Comparison of ENCODE assay signal across 17 cellular contexts in genomic region chr12:102960766-102961487, GRCh38. TPM values are rescaled to one million over a fixed set of nuclear protein-coding genes. Genes with fewer than 3 reads are reported as not detected.
DNase-seq lines count a peak whose midpoint lies in the region; ATAC-seq, FAIRE-seq and TF ChIP-seq lines count a peak whose summit lies in the region.
"Had no signal": no experiment of that assay in that cellular context is flagged by ENCODE, and none has a peak within 500 bp of the region (broad histone marks: within the 10 kb centered on the region; RNA-seq: fewer than 3 reads in every experiment).

No MANE protein-coding gene starts in this region.

- peaks cover 62% of the 10 kb centered on the region for H3K4me1 ChIP-seq in GM23338 (ENCODE audit: insufficient read depth)
- H3K4me1 ChIP-seq in neuronal stem cell (ENCODE audit: control insufficient read depth in 2 of 2, insufficient read depth in 1 of 2, low read depth in 1 of 2, low read length in 2 of 2) = peaks cover 4 to 17% of the 10 kb centered on the region in 2 donors
- H3K4me1 ChIP-seq in HepG2 (ENCODE audit: insufficient read depth, low read length) = peaks cover 12% of the 10 kb centered on the region

- no peak overlapping the region for H2BK120ac ChIP-seq in neuronal stem cell (ENCODE audit: low read depth, low read length)

- H3K27ac ChIP-seq in GM23338 (ENCODE audit: low read depth) (no peak overlapping the region), neuronal stem cell (replicated peaks; ENCODE audit: low read length) (no peak overlapping the region), HepG2 (ENCODE audit: extremely low read length, insufficient read depth, low read length) (no peak overlapping the region)
- H3K27ac ChIP-seq: ovary had no signal

- no peak overlapping the region for H3K4ac ChIP-seq in neuronal stem cell (ENCODE audit: low read length)

- H3K18ac ChIP-seq in neuronal stem cell (ENCODE audit: low read length) = no peak overlapping the region

- H3K27me3 Mint-ChIP-seq in GM23338 (ENCODE audit: insufficient read depth, low read depth, poor library complexity) (peaks cover 98% of the 10 kb centered on the region), brain (peaks cover 55% of the 10 kb centered on the region)

- no peak for TF ChIP-seq RAD21 in HepG2 (CRISPR knock-in tag; IDR thresholded peaks at IDR 0.05)

- no peak overlapping the region for H2BK15ac ChIP-seq in neuronal stem cell (ENCODE audit: low read length)

- in situ Hi-C loops in HepG2 (cut with HindIII; ENCODE audit: extremely low pct_ligation_motif_present, low pct_unique_long_range_greater_than_20kb) = no loop called here

- H2BK12ac ChIP-seq in neuronal stem cell (ENCODE audit: low read length) = no peak overlapping the region

- H2AK5ac ChIP-seq in neuronal stem cell (ENCODE audit: low read depth, low read length) = no peak overlapping the region

- no CpG with 5 or more reads among the region's 19 CpGs for WGBS in neuronal stem cell (ENCODE audit: extremely low coverage in 2 of 2, insufficient read length in 2 of 2, insufficient replicate concordance in 1 of 2), 2 donors
- 12% methylated on average over 19 of the region's 19 CpGs for WGBS in HepG2 (ENCODE audit: low lambda C conversion rate)

- H3K36me3 ChIP-seq in GM23338 (ENCODE audit: insufficient read depth) (no peaks in the 10 kb centered on the region), neuronal stem cell (replicated peaks in 1 of 2; ENCODE audit: control insufficient read depth in 2 of 2, insufficient read depth in 2 of 2, low read length in 2 of 2) (no peaks in the 10 kb centered on the region), HepG2 (replicated peaks in 1 of 2; ENCODE audit: control insufficient read depth in 1 of 2, insufficient read depth in 2 of 2, low read length in 2 of 2) (no peaks in the 10 kb centered on the region)
- H3K36me3 ChIP-seq: ovary had no signal

- no peak overlapping the region for H2BK5ac ChIP-seq in neuronal stem cell (ENCODE audit: low read length)

- H3K23ac ChIP-seq in neuronal stem cell (ENCODE audit: low read depth, low read length, poor library complexity) = no peak overlapping the region

- H3K9me3 Mint-ChIP-seq in GM23338 = peaks cover 22% of the 10 kb centered on the region
- peaks cover 7 to 27% (median 17%) of the 10 kb centered on the region in 5 experiments for H3K9me3 Mint-ChIP-seq in brain

- CTCF ChIA-PET in HepG2 (lab: Yijun Ruan, JAX; ENCODE audit: low intra/inter-chr PET ratio, low total read pairs) = no interaction called here

- intact Hi-C loops in HepG2 (cut with micrococcal nuclease; ENCODE audit: unreplicated experiment) = no loop called here

- no peaks in the 10 kb centered on the region for H3K9me2 ChIP-seq in GM23338 (ENCODE audit: insufficient read depth)

- H4K20me1 ChIP-seq in GM23338 (replicated peaks; ENCODE audit: insufficient read depth) (peaks cover 25% of the 10 kb centered on the region), HepG2 (ENCODE audit: insufficient read depth, low read length) (no peaks in the 10 kb centered on the region)

- H3K14ac ChIP-seq in neuronal stem cell (ENCODE audit: low read length) = no peak overlapping the region

- TF ChIP-seq EP300 in HepG2 (IDR thresholded peaks at IDR 0.05; ENCODE audit: low read depth in 2 of 2, low read length in 2 of 2) (no peak), HepG2 (CRISPR knock-in tag; IDR thresholded peaks at IDR 0.05; ENCODE audit: borderline replicate concordance) (no peak)

- peak overlapping the region; percentile 44 for H3K4me3 ChIP-seq in GM23338
- H3K4me3 ChIP-seq in neuronal stem cell (ENCODE audit: low read length in 2 of 2) = peak overlapping the region in 1 of 2 donors; percentile 24
- no peak overlapping the region for H3K4me3 ChIP-seq in HepG2 (replicated peaks in 1 of 3; ENCODE audit: insufficient read depth in 1 of 3, low read depth in 2 of 3, low read length in 3 of 3)
- H3K4me3 ChIP-seq: K562, ovary had no signal

- no peak for FAIRE-seq in HepG2 (lab: Jason Lieb, UNC)
- FAIRE-seq: K562 had no signal

- TF ChIP-seq CTCF in GM23338 (conservative IDR thresholded peaks at IDR 0.05; ENCODE audit: low read depth in 2 of 2) (no peak), brain (conservative IDR thresholded peaks at IDR 0.05) (no peak), HepG2 (CRISPR knock-in tag; IDR thresholded peaks at IDR 0.05) (no peak)

- no peaks in the 10 kb centered on the region for H3K79me2 ChIP-seq in GM23338 (replicated peaks; ENCODE audit: insufficient read depth)
- no peaks in the 10 kb centered on the region for H3K79me2 ChIP-seq in HepG2 (ENCODE audit: insufficient read depth, low read length)

- H3K9ac ChIP-seq in neuronal stem cell (ENCODE audit: low read depth, low read length, poor library complexity) (no peak overlapping the region), HepG2 (ENCODE audit: insufficient read depth, low read depth, low read length) (no peak overlapping the region)

- H2AFZ ChIP-seq in GM23338 = no peak overlapping the region
- H2AFZ ChIP-seq in neuronal stem cell (ENCODE audit: low read length) = peak overlapping the region; percentile 55
- no peak overlapping the region for H2AFZ ChIP-seq in HepG2 (ENCODE audit: low read length)

- H3K4me3 Mint-ChIP-seq in GM23338 (peak overlapping the region; percentile 37; the same call in 1 of the 3 replicates), brain (peak overlapping the region; percentile 81 to 92 (median 85))
- H3K4me3 Mint-ChIP-seq: activated CD4-positive, alpha-beta T cell treated with anti-CD3 and anti-CD28 coated beads, Interleukin-2, amount 10 ng/mL, durations not matched to agents 7 days and 5 days; CD4-positive, alpha-beta T cell; stimulated activated memory B cell treated with anti-CD40 and anti-IgM and Interleukin-4, amounts not matched to agents 10 μg/mL and 1 μg/mL and 100 μg/mL, for 72 hours had no signal

- H3F3A ChIP-seq in GM23338 (replicated peaks; ENCODE audit: low read depth) = peaks cover 35% of the 10 kb centered on the region

- H3K79me1 ChIP-seq in neuronal stem cell (ENCODE audit: low read depth, low read length) = no peaks in the 10 kb centered on the region

- BruUV-seq in HepG2 (replicated peaks; lab: Mats Ljungman, UMichigan) = no TSS peak

- H3K27ac Mint-ChIP-seq in GM23338 (no peak overlapping the region), brain (peak overlapping the region; percentile 80 to 98 (median 97))
- H3K27ac Mint-ChIP-seq: activated CD4-positive, alpha-beta T cell treated with anti-CD3 and anti-CD28 coated beads, Interleukin-2, amount 10 ng/mL, durations not matched to agents 7 days and 5 days; CD4-positive, alpha-beta T cell; stimulated activated memory B cell treated with anti-CD40 and anti-IgM and Interleukin-4, amounts not matched to agents 10 μg/mL and 1 μg/mL and 100 μg/mL, for 72 hours; T-cell had no signal

- peak overlapping the region; percentile 69 for H3K4me2 ChIP-seq in GM23338
- H3K4me2 ChIP-seq in neuronal stem cell (ENCODE audit: insufficient read depth, low read length, poor library complexity, severe bottlenecking) = peak overlapping the region; percentile 48
- no peak overlapping the region for H3K4me2 ChIP-seq in HepG2 (ENCODE audit: low read depth, low read length)

- no peak for TF ChIP-seq POLR2A in HepG2 (IDR thresholded peaks at IDR 0.05; ENCODE audit: insufficient read depth in 1 of 2, low read depth in 2 of 2, low read length in 2 of 2)

- peaks cover 11 to 13% of the 10 kb centered on the region in 2 donors for H3K9me3 ChIP-seq in neuronal stem cell (replicated peaks in 1 of 2; ENCODE audit: control insufficient read depth in 2 of 2, insufficient read depth in 1 of 2, low read depth in 1 of 2, low read length in 2 of 2)
- no peaks in the 10 kb centered on the region for H3K9me3 ChIP-seq in HepG2 (ENCODE audit: low read length)

- H3K4me1 Mint-ChIP-seq in GM23338 = peaks cover 63% of the 10 kb centered on the region
- H3K4me1 Mint-ChIP-seq in brain = peaks cover 79% of the 10 kb centered on the region

- no peak overlapping the region for H4K91ac ChIP-seq in neuronal stem cell (ENCODE audit: low read depth, low read length, poor library complexity)

- POLR2A ChIA-PET in HepG2 (lab: Yijun Ruan, JAX) = no interaction called here

- H3K27me3 ChIP-seq in GM23338 (ENCODE audit: insufficient read depth) (peaks cover 100% of the 10 kb centered on the region), neuronal stem cell (ENCODE audit: control insufficient read depth in 3 of 3, insufficient read depth in 3 of 3, low read depth in 1 of 3, low read length in 3 of 3) (peaks cover 17 to 93% (median 86%) of the 10 kb centered on the region in 3 experiments), HepG2 (ENCODE audit: control insufficient read depth in 1 of 2, insufficient read depth in 2 of 2, low read length in 2 of 2) (peaks cover 7 to 87% of the 10 kb centered on the region in 2 experiments)
- H3K27me3 ChIP-seq: ovary had no signal

- DNase-seq in GM23338 (ENCODE audit: low spot score) (no peak), NCI-H2107 (lab: John Stamatoyannopoulos, UW) (peak; percentile 71), neuronal stem cell (ENCODE audit: low spot score) (no peak), HepG2 (ENCODE audit: low spot score) (no peak)
- DNase-seq in activated CD8-positive, alpha-beta memory T cell treated with anti-CD3 and anti-CD28 coated beads for 24 hours = no peak
- DNase-seq in activated CD8-positive, alpha-beta memory T cell treated with anti-CD3 and anti-CD28 coated beads, Interleukin-2, amount 50 U/mL, for 48 hours = no peak
- DNase-seq: activated CD4-positive, alpha-beta T cell treated with anti-CD3 and anti-CD28 coated beads, Interleukin-2, amount 10 ng/mL, durations not matched to agents 7 days and 5 days; activated naive CD4-positive, alpha-beta T cell treated with anti-CD3 and anti-CD28 coated beads, Interleukin-2, amount 50 U/mL, for 16 hours; CD4-positive, alpha-beta T cell; foreskin fibroblast; left ventricle myocardium superior; ovary; T-cell had no signal

- H4K8ac ChIP-seq in neuronal stem cell (ENCODE audit: low read depth, low read length) = no peak overlapping the region

- no peak for ATAC-seq in GM23338
- no peak for ATAC-seq in HepG2
- no peak for ATAC-seq in GM18511 (IDR thresholded peaks at IDR 0.05; ENCODE audit: unreplicated experiment)
- ATAC-seq: K562; left ventricle myocardium superior; stimulated activated memory B cell treated with anti-CD40 and anti-IgM and Interleukin-4, amounts not matched to agents 10 μg/mL and 1 μg/mL and 100 μg/mL, for 72 hours; T-cell had no signal

- H3K36me3 Mint-ChIP-seq in GM23338 (ENCODE audit: low read depth) = peaks cover 7% of the 10 kb centered on the region
- peaks cover 4% of the 10 kb centered on the region for H3K36me3 Mint-ChIP-seq in brain
- H3K36me3 Mint-ChIP-seq: T-cell had no signal

RNA-seq across cellular contexts. Expression of gene ASCL1, which starts 3.5 kb away (rescaled TPM):
- total RNA-seq in GM23338 (2014; rRNA removed; shearing (Covaris generic)) = 0.78 TPM in 1 of 2 replicates, not detected in the other
- polyA plus RNA-seq in GM23338 (2016; fragmentation: Nextera tagmentation; extraction: Ambion mirVana) (0.26 and 0.37 TPM in 2 replicates), brain (ENCODE audit: insufficient read depth, low read depth, low replicate concordance) (368 TPM), HepG2 (2011; rRNA removed) (not detected in 2 replicates)
- polyA plus RNA-seq in neuronal stem cell (2013, experiment 1 of 2) = 0.08 TPM
- 0.17 TPM for polyA plus RNA-seq in neuronal stem cell (2013, experiment 2 of 2)
- not detected in 2 replicates for total RNA-seq in HepG2 (2016; rRNA removed; fragmentation: Illumina TruSeq; extraction: Trizol)
- total RNA-seq in HepG2 (2016; cell fraction: cytosol; rRNA removed; fragmentation: Illumina TruSeq; extraction: Trizol; ENCODE audit: low read depth) = not detected in 2 replicates
- not detected in 2 replicates for total RNA-seq in HepG2 (2016; cell fraction: insoluble cytoplasmic fraction; rRNA removed; fragmentation: Illumina TruSeq; extraction: Trizol)
- not detected in 2 replicates for total RNA-seq in HepG2 (2016; cell fraction: membrane; rRNA removed; fragmentation: Illumina TruSeq; extraction: Trizol)
- not detected in 2 replicates for total RNA-seq in HepG2 (2016; cell fraction: nucleus; rRNA removed; fragmentation: Illumina TruSeq; extraction: Trizol)
- 0.03 TPM in 1 of 2 replicates, not detected in the other for polyA plus RNA-seq in HepG2 (2011; cell fraction: cytosol; rRNA removed)
- not detected in 2 replicates for polyA plus RNA-seq in HepG2 (2011; cell fraction: nucleus; rRNA removed)
- polyA plus RNA-seq in HepG2 (2012) = not detected in 2 replicates
- not detected in 2 replicates for polyA plus RNA-seq in HepG2 (2016; cell fraction: cytosol; fragmentation: Illumina TruSeq; extraction: Trizol; ENCODE audit: low read depth)
- not detected in 2 replicates for polyA plus RNA-seq in HepG2 (2016; cell fraction: insoluble cytoplasmic fraction; fragmentation: Illumina TruSeq; extraction: Trizol; ENCODE audit: low read depth)
- polyA plus RNA-seq in HepG2 (2016; cell fraction: membrane; fragmentation: Illumina TruSeq; extraction: Trizol; ENCODE audit: low read depth) = not detected in 2 replicates
- polyA plus RNA-seq in HepG2 (2016; cell fraction: nucleus; fragmentation: Illumina TruSeq; extraction: Trizol; ENCODE audit: insufficient read depth, low read depth) = not detected in 2 replicates
- polyA minus RNA-seq in HepG2 (2011; rRNA and poly(A)+ RNA removed; ENCODE audit: low replicate concordance) = not detected in 2 replicates
- polyA minus RNA-seq in HepG2 (2011; cell fraction: cytosol; rRNA and poly(A)+ RNA removed) = not detected in 2 replicates
- polyA minus RNA-seq in HepG2 (2011; cell fraction: nucleus; rRNA and poly(A)+ RNA removed) = not detected in 2 replicates
- total RNA-seq: activated CD4-positive, alpha-beta T cell treated with anti-CD3 and anti-CD28 coated beads, Interleukin-2, amount 10 ng/mL, durations not matched to agents 7 days and 5 days; CD4-positive, alpha-beta T cell; left ventricle myocardium superior; T-cell had no signal

RNA-seq across cellular contexts. Expression of gene PAH, which starts 43.9 kb away (rescaled TPM):
- 1.6 and 4.8 TPM in 2 replicates for total RNA-seq in GM23338 (2014; rRNA removed; shearing (Covaris generic))
- polyA plus RNA-seq in GM23338 (2016; fragmentation: Nextera tagmentation; extraction: Ambion mirVana) (3.7 and 5.3 TPM in 2 replicates), brain (ENCODE audit: insufficient read depth, low read depth, low replicate concordance) (1.6 TPM), HepG2 (2011; rRNA removed) (163 and 192 TPM in 2 replicates)
- 0.11 TPM for polyA plus RNA-seq in neuronal stem cell (2013, experiment 1 of 2)
- polyA plus RNA-seq in neuronal stem cell (2013, experiment 2 of 2) = 0.06 TPM
- total RNA-seq in HepG2 (2016; rRNA removed; fragmentation: Illumina TruSeq; extraction: Trizol) = 451 and 537 TPM in 2 replicates
- total RNA-seq in HepG2 (2016; cell fraction: cytosol; rRNA removed; fragmentation: Illumina TruSeq; extraction: Trizol; ENCODE audit: low read depth) = 45.5 and 48.1 TPM in 2 replicates
- total RNA-seq in HepG2 (2016; cell fraction: insoluble cytoplasmic fraction; rRNA removed; fragmentation: Illumina TruSeq; extraction: Trizol) = 427 and 542 TPM in 2 replicates
- total RNA-seq in HepG2 (2016; cell fraction: membrane; rRNA removed; fragmentation: Illumina TruSeq; extraction: Trizol) = 112 and 115 TPM in 2 replicates
- 530 and 572 TPM in 2 replicates for total RNA-seq in HepG2 (2016; cell fraction: nucleus; rRNA removed; fragmentation: Illumina TruSeq; extraction: Trizol)
- polyA plus RNA-seq in HepG2 (2011; cell fraction: cytosol; rRNA removed) = 79.5 and 104 TPM in 2 replicates
- 720 and 747 TPM in 2 replicates for polyA plus RNA-seq in HepG2 (2011; cell fraction: nucleus; rRNA removed)
- 261 and 346 TPM in 2 replicates for polyA plus RNA-seq in HepG2 (2012)
- 29.3 and 34.8 TPM in 2 replicates for polyA plus RNA-seq in HepG2 (2016; cell fraction: cytosol; fragmentation: Illumina TruSeq; extraction: Trizol; ENCODE audit: low read depth)
- 690 and 696 TPM in 2 replicates for polyA plus RNA-seq in HepG2 (2016; cell fraction: insoluble cytoplasmic fraction; fragmentation: Illumina TruSeq; extraction: Trizol; ENCODE audit: low read depth)
- polyA plus RNA-seq in HepG2 (2016; cell fraction: membrane; fragmentation: Illumina TruSeq; extraction: Trizol; ENCODE audit: low read depth) = 72.7 and 81.5 TPM in 2 replicates
- 819 and 859 TPM in 2 replicates for polyA plus RNA-seq in HepG2 (2016; cell fraction: nucleus; fragmentation: Illumina TruSeq; extraction: Trizol; ENCODE audit: insufficient read depth, low read depth)
- polyA minus RNA-seq in HepG2 (2011; rRNA and poly(A)+ RNA removed; ENCODE audit: low replicate concordance) = 92.0 TPM in 1 of 2 replicates, not detected in the other
- polyA minus RNA-seq in HepG2 (2011; cell fraction: cytosol; rRNA and poly(A)+ RNA removed) = 67.0 and 67.1 TPM in 2 replicates
- 280 and 289 TPM in 2 replicates for polyA minus RNA-seq in HepG2 (2011; cell fraction: nucleus; rRNA and poly(A)+ RNA removed)
- total RNA-seq: activated CD4-positive, alpha-beta T cell treated with anti-CD3 and anti-CD28 coated beads, Interleukin-2, amount 10 ng/mL, durations not matched to agents 7 days and 5 days; CD4-positive, alpha-beta T cell; left ventricle myocardium superior had no signal
- polyA plus RNA-seq: ovary had no signal

Comparison
In these comparisons a context has a peak if more than half of its experiments do, and no peak if none do; other contexts are left out.
1. RNA of gene ASCL1, which starts 3.5 kb away (polyA plus RNA-seq): 368 TPM in brain (single experiment); 0.26 to 0.37 TPM in GM23338 and 0.03 TPM in HepG2; every median in the first group is over 100 times any median in the second.